ENCODE assay signal across 14 cellular contexts in the genomic region with DNA sequence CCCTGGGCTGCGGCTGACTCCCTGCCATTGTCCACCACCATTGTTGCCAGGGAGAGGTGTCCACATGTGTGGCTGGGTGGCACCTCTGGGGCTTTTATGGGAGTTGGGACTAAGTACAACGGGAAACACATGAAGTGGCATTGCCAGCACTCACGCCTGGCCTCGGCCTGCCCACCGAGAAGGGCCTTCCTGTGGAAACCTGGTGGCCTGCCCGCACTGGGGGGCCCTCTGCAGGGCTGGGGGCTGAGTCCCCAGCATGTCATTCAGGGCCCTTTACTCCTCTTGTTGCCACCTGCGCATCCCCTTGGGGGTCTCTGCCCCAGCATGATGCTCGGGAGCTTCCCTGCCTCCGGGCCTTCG. TPM values are rescaled to one million over a fixed set of nuclear protein-coding genes. Genes with fewer than 3 reads are reported as not detected.
DNase-seq lines count a peak whose midpoint lies in the region; ATAC-seq and TF ChIP-seq lines count a peak whose summit lies in the region.
"Had no signal": no experiment of that assay in that cellular context is flagged by ENCODE, and none has a peak within 500 bp of the region (broad histone marks: within the 10 kb centered on the region; RNA-seq: fewer than 3 reads in every experiment).

No MANE protein-coding gene starts in this region.

- H2AFZ ChIP-seq in GM23338, result no peak overlapping the region

- H3K9me3 Mint-ChIP-seq in activated T-helper 1 cell treated with anti-CD3 and anti-CD28 coated beads, Interleukin-12 subunit alpha, Interleukin-12 subunit beta, Interleukin-2, Interleukin-4 antibody, amounts not matched to agents 30 ng/mL and 10 ng/mL and 1 ng/mL, durations not matched to agents 14 hours and 24 hours and 36 hours, result no peaks in the 10 kb centered on the region
- H3K9me3 Mint-ChIP-seq in natural killer cell treated with Interleukin-12 subunit alpha and Interleukin-12 subunit beta and Interleukin-15 and Interleukin-18, amount 100 ng/mL, for 72 hours, result no peaks in the 10 kb centered on the region
- no peaks in the 10 kb centered on the region for H3K9me3 Mint-ChIP-seq in GM23338

- H3K36me3 Mint-ChIP-seq in activated T-helper 1 cell treated with anti-CD3 and anti-CD28 coated beads, Interleukin-12 subunit alpha, Interleukin-12 subunit beta, Interleukin-2, Interleukin-4 antibody, amounts not matched to agents 30 ng/mL and 10 ng/mL and 1 ng/mL, durations not matched to agents 14 hours and 24 hours and 36 hours (ENCODE audit: low read depth), result peaks cover 33% of the 10 kb centered on the region
- peaks cover 5% of the 10 kb centered on the region for H3K36me3 Mint-ChIP-seq in natural killer cell treated with Interleukin-12 subunit alpha and Interleukin-12 subunit beta and Interleukin-15 and Interleukin-18, amount 100 ng/mL, for 72 hours
- H3K36me3 Mint-ChIP-seq in GM23338 (ENCODE audit: low read depth), result no peaks in the 10 kb centered on the region

- DNase-seq in GM12865 (ENCODE audit: low read depth) (no peak), kidney tubule cell (ENCODE audit: low spot score) (no peak), GM23338 (ENCODE audit: low spot score) (no peak)
- no peak for DNase-seq in activated T-helper 1 cell treated with anti-CD3 and anti-CD28 coated beads, Interleukin-12 subunit alpha, Interleukin-12 subunit beta, Interleukin-2, Interleukin-4 antibody, amounts not matched to agents 30 ng/mL and 10 ng/mL and 1 ng/mL, durations not matched to agents 14 hours and 24 hours and 36 hours (ENCODE audit: low spot score)
- no peak for DNase-seq in natural killer cell treated with Interleukin-12 subunit alpha and Interleukin-12 subunit beta and Interleukin-15 and Interleukin-18, amount 100 ng/mL, for 72 hours (ENCODE audit: low spot score)
- DNase-seq: gastrocnemius medialis, NCI-H2081 treated with DMSO at 0.1 percent for 48 hours, retina had no signal

- H3K4me1 ChIP-seq in GM23338 (ENCODE audit: insufficient read depth), result peaks cover 2% of the 10 kb centered on the region; the same call in 1 of the 2 replicates
- H3K4me1 ChIP-seq: gastrocnemius medialis had no signal

- H3K4me3 Mint-ChIP-seq in activated T-helper 1 cell treated with anti-CD3 and anti-CD28 coated beads, Interleukin-12 subunit alpha, Interleukin-12 subunit beta, Interleukin-2, Interleukin-4 antibody, amounts not matched to agents 30 ng/mL and 10 ng/mL and 1 ng/mL, durations not matched to agents 14 hours and 24 hours and 36 hours, result peak overlapping the region; percentile 51
- H3K4me3 Mint-ChIP-seq in natural killer cell treated with Interleukin-12 subunit alpha and Interleukin-12 subunit beta and Interleukin-15 and Interleukin-18, amount 100 ng/mL, for 72 hours, result peak overlapping the region; percentile 96
- H3K4me3 Mint-ChIP-seq in GM23338, result no peak overlapping the region

- no peaks in the 10 kb centered on the region for H4K20me1 ChIP-seq in GM23338 (replicated peaks; ENCODE audit: insufficient read depth)

- H3K4me1 Mint-ChIP-seq in activated T-helper 1 cell treated with anti-CD3 and anti-CD28 coated beads, Interleukin-12 subunit alpha, Interleukin-12 subunit beta, Interleukin-2, Interleukin-4 antibody, amounts not matched to agents 30 ng/mL and 10 ng/mL and 1 ng/mL, durations not matched to agents 14 hours and 24 hours and 36 hours (ENCODE audit: low read depth), result peaks cover 78% of the 10 kb centered on the region
- peaks cover 62 to 68% of the 10 kb centered on the region in 2 donors for H3K4me1 Mint-ChIP-seq in natural killer cell treated with Interleukin-12 subunit alpha and Interleukin-12 subunit beta and Interleukin-15 and Interleukin-18, amount 100 ng/mL, for 72 hours (ENCODE audit: low read depth in 2 of 2)
- H3K4me1 Mint-ChIP-seq in GM23338, result peaks cover 10% of the 10 kb centered on the region

- H3K9me2 ChIP-seq in GM23338 (ENCODE audit: insufficient read depth), result no peaks in the 10 kb centered on the region

- no peak for TF ChIP-seq CTCF in GM12865 (IDR thresholded peaks at IDR 0.05; ENCODE audit: insufficient read depth, low read depth, low read length, missing control alignments)
- TF ChIP-seq CTCF in GM23338 (conservative IDR thresholded peaks at IDR 0.05; ENCODE audit: low read depth in 2 of 2), result no peak

- no peaks in the 10 kb centered on the region for H3K27me3 Mint-ChIP-seq in activated T-helper 1 cell treated with anti-CD3 and anti-CD28 coated beads, Interleukin-12 subunit alpha, Interleukin-12 subunit beta, Interleukin-2, Interleukin-4 antibody, amounts not matched to agents 30 ng/mL and 10 ng/mL and 1 ng/mL, durations not matched to agents 14 hours and 24 hours and 36 hours (ENCODE audit: insufficient read depth)
- peaks cover 1 to 3% of the 10 kb centered on the region in 2 donors for H3K27me3 Mint-ChIP-seq in natural killer cell treated with Interleukin-12 subunit alpha and Interleukin-12 subunit beta and Interleukin-15 and Interleukin-18, amount 100 ng/mL, for 72 hours
- H3K27me3 Mint-ChIP-seq in GM23338 (ENCODE audit: insufficient read depth, low read depth, poor library complexity), result peaks cover 2% of the 10 kb centered on the region

- no peaks in the 10 kb centered on the region for H3K36me3 ChIP-seq in GM23338 (ENCODE audit: insufficient read depth)
- H3K36me3 ChIP-seq: gastrocnemius medialis had no signal

- H3K27ac ChIP-seq in GM23338 (ENCODE audit: low read depth), result no peak overlapping the region
- H3K27ac ChIP-seq: gastrocnemius medialis had no signal

- no peaks in the 10 kb centered on the region for H3F3A ChIP-seq in GM23338 (replicated peaks; ENCODE audit: low read depth)

- intact Hi-C loops in activated T-helper 1 cell treated with anti-CD3 and anti-CD28 coated beads, Interleukin-12 subunit alpha, Interleukin-12 subunit beta, Interleukin-2, Interleukin-4 antibody, amounts not matched to agents 30 ng/mL and 10 ng/mL and 1 ng/mL, durations not matched to agents 14 hours and 24 hours and 36 hours (cut with micrococcal nuclease), result loop anchor here (1.0 kb wide), 4 partner anchors 10 to 65 kb away; no protein-coding TSS in a partner anchor

- H3K4me3 ChIP-seq in GM12865 (ENCODE audit: low read depth, low read length) (peak overlapping the region; percentile 67), GM23338 (no peak overlapping the region)
- H3K4me3 ChIP-seq: gastrocnemius medialis had no signal

- H3K27me3 ChIP-seq in GM23338 (ENCODE audit: insufficient read depth), result no peaks in the 10 kb centered on the region

- H3K27ac Mint-ChIP-seq in activated T-helper 1 cell treated with anti-CD3 and anti-CD28 coated beads, Interleukin-12 subunit alpha, Interleukin-12 subunit beta, Interleukin-2, Interleukin-4 antibody, amounts not matched to agents 30 ng/mL and 10 ng/mL and 1 ng/mL, durations not matched to agents 14 hours and 24 hours and 36 hours, result peak overlapping the region; percentile 99
- H3K27ac Mint-ChIP-seq in natural killer cell treated with Interleukin-12 subunit alpha and Interleukin-12 subunit beta and Interleukin-15 and Interleukin-18, amount 100 ng/mL, for 72 hours, result peak overlapping the region; percentile 95 to 98
- no peak overlapping the region for H3K27ac Mint-ChIP-seq in GM23338

- H3K79me2 ChIP-seq in GM23338 (replicated peaks; ENCODE audit: insufficient read depth), result no peaks in the 10 kb centered on the region

- ATAC-seq in HG03108 (IDR thresholded peaks at IDR 0.05; ENCODE audit: unreplicated experiment), result peak; percentile 2
- ATAC-seq in natural killer cell treated with Interleukin-12 subunit alpha and Interleukin-12 subunit beta and Interleukin-15 and Interleukin-18, amount 100 ng/mL, for 72 hours, result no peak
- no peak for ATAC-seq in HG02571 (IDR thresholded peaks at IDR 0.05; ENCODE audit: unreplicated experiment)
- no peak for ATAC-seq in GM23338
- ATAC-seq: gastrocnemius medialis, HCT116 had no signal

- no peak overlapping the region for H3K4me2 ChIP-seq in GM23338

TF ChIP-seq in GM23338, 12 proteins besides CTCF, POLR2A, EP300 and RAD21 (continues in another document):
- TF ChIP-seq ZNF114 (CRISPR knock-in tag; IDR thresholded peaks at IDR 0.05) (no peak), ZNF331 (CRISPR knock-in tag; IDR thresholded peaks at IDR 0.05; ENCODE audit: low read depth) (no peak), ETS1 (IDR thresholded peaks at IDR 0.05) (no peak), STAT1 (IDR thresholded peaks at IDR 0.05; ENCODE audit: unreplicated experiment) (no peak), EZH2phosphoT487 (IDR thresholded peaks at IDR 0.05; ENCODE audit: unreplicated experiment) (no peak), POLR2AphosphoS5 (IDR thresholded peaks at IDR 0.05; ENCODE audit: low read depth) (no peak)

RNA-seq across cellular contexts. Expression of gene RUNX3, which starts 35.5 kb away (rescaled TPM):
- total RNA-seq in activated T-helper 1 cell treated with anti-CD3 and anti-CD28 coated beads, Interleukin-12 subunit alpha, Interleukin-12 subunit beta, Interleukin-2, Interleukin-4 antibody, amounts not matched to agents 30 ng/mL and 10 ng/mL and 1 ng/mL, durations not matched to agents 14 hours and 24 hours and 36 hours, result 133 and 140 TPM in 2 replicates
- total RNA-seq in natural killer cell treated with Interleukin-12 subunit alpha and Interleukin-12 subunit beta and Interleukin-15 and Interleukin-18, amount 100 ng/mL, for 72 hours, result 100 to 1,000 TPM; 177 to 186 TPM
- total RNA-seq in GM23338 (2014; rRNA removed; shearing (Covaris generic)), result 0.12 and 0.73 TPM in 2 replicates
- 0.23 and 0.26 TPM in 2 replicates for polyA plus RNA-seq in GM23338 (2016; fragmentation: Nextera tagmentation; extraction: Ambion mirVana)
- total RNA-seq: LHCN-M2, myocyte had no signal
- polyA plus RNA-seq: keratinocyte had no signal

Comparison
In these comparisons a context has a peak if more than half of its experiments do, and no peak if none do; other contexts are left out.
1. RNA of gene RUNX3, which starts 35.5 kb away (total RNA-seq): 177 to 186 TPM in natural killer cell treated with Interleukin-12 subunit alpha and Interleukin-12 subunit beta and Interleukin-15 and Interleukin-18, amount 100 ng/mL, for 72 hours and 133 to 140 TPM in activated T-helper 1 cell treated with anti-CD3 and anti-CD28 coated beads, Interleukin-12 subunit alpha, Interleukin-12 subunit beta, Interleukin-2, Interleukin-4 antibody, amounts not matched to agents 30 ng/mL and 10 ng/mL and 1 ng/mL, durations not matched to agents 14 hours and 24 hours and 36 hours; 0.12 to 0.73 TPM in GM23338; every median in the first group is over 10 times any median in the second.